Comparison of ENCODE assay signal across 4 cellular contexts in the genomic region with DNA sequence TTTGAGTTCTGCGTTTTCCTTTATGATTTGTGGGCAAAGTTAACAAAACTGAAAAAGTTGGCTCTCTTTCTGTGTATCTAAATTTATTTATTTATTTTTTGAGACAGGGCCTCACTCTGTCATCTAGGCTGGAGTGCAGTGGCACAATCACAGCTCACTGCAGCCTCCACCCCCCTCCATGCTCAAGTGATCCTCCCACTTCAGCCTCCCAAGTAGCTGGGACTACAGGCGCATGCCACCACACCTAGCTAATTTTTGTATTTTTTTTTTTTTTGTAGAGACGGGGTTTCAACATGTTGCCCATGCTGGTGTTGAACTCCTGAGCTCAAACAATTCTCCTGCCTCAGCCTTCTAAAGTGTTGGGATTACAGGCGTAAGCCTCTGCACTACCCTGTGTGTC. TPM values are rescaled to one million over a fixed set of nuclear protein-coding genes. Genes with fewer than 3 reads are reported as not detected.
"Had no signal": no experiment of that assay in that cellular context is flagged by ENCODE, and none has a peak within 500 bp of the region (broad histone marks: within the 10 kb centered on the region; RNA-seq: fewer than 3 reads in every experiment).

No MANE protein-coding gene starts in this region.

RNA-seq across cellular contexts. Expression of gene SLC47A1, which starts 6.7 kb away (rescaled TPM):
- total RNA-seq: HT1080, K562, OCI-LY7 had no signal
- polyA plus RNA-seq: IgD-negative memory B cell, K562 had no signal
